ENCODE assay signal across 12 cellular contexts in genomic region chr12:15662303-15662980, GRCh38.
A peak's percentile ranks its signal among the peaks of the same experiment; 100 is the strongest.
DNase-seq lines count a peak whose midpoint lies in the region; ATAC-seq, FAIRE-seq and TF ChIP-seq lines count a peak whose summit lies in the region.
"Had no signal": no experiment of that assay in that cellular context is flagged by ENCODE, and none has a peak within 500 bp of the region (broad histone marks: within the 10 kb centered on the region; RNA-seq: fewer than 3 reads in every experiment).

No MANE protein-coding gene starts in this region.

- no peaks in the 10 kb centered on the region for H3K4me1 ChIP-seq in effector memory CD4-positive, alpha-beta T cell (ENCODE audit: control insufficient read depth, insufficient read depth, low read length, poor library complexity, severe bottlenecking)
- H3K4me1 ChIP-seq: BLaER1 treated with 17β-estradiol and CSF1 and Interleukin-3, amounts not matched to agents 10 nM and 100 nM had no signal

- intact Hi-C loops in left colon (cut with DNase I, micrococcal nuclease) = no loop called here

- no peak for FAIRE-seq in bronchial epithelial cell (lab: Jason Lieb, UNC)

- CTCF ChIA-PET in AG04449 (lab: Yijun Ruan, JAX) = interaction anchor here (0.7 to 2.3 kb wide), 9 partner anchors 14 to 193 kb away, joined by 3 to 8 read pairs (median 3); no protein-coding TSS in a partner anchor

- DNase-seq in AG04449 (ENCODE audit: low read depth, low spot score) (peak; percentile 65), HT1080 (ENCODE audit: low read depth) (peak; percentile 95), bronchial epithelial cell (ENCODE audit: low read depth) (peak; percentile 99), left colon (no peak), substantia nigra (lab: John Stamatoyannopoulos, UW) (no peak), retina (no peak)
- no peak for DNase-seq in effector memory CD4-positive, alpha-beta T cell
- DNase-seq: activated CD8-positive, alpha-beta memory T cell treated with anti-CD3 and anti-CD28 coated beads, Interleukin-2, amount 10 ng/mL, durations not matched to agents 7 days and 5 days; NCI-H524; trophoblast cell had no signal

- H3K27ac ChIP-seq in substantia nigra (ENCODE audit: low read depth, low read length, poor library complexity, severe bottlenecking) = no peak overlapping the region
- H3K27ac ChIP-seq in effector memory CD4-positive, alpha-beta T cell (ENCODE audit: insufficient read depth, low read length, poor library complexity, severe bottlenecking) = no peak overlapping the region
- H3K27ac ChIP-seq: BLaER1 treated with 17β-estradiol and CSF1 and Interleukin-3, amounts not matched to agents 10 nM and 100 nM had no signal

- POLR2A ChIA-PET in AG04449 (lab: Yijun Ruan, JAX) = no interaction called here

- ATAC-seq in left colon (peak; percentile 75), GM19452 (IDR thresholded peaks at IDR 0.05; ENCODE audit: unreplicated experiment) (no peak)
- ATAC-seq: activated CD8-positive, alpha-beta memory T cell treated with anti-CD3 and anti-CD28 coated beads, Interleukin-2, amount 10 ng/mL, durations not matched to agents 7 days and 5 days had no signal

- TF ChIP-seq CTCF in AG04449 (IDR thresholded peaks at IDR 0.05; ENCODE audit: insufficient read depth, low read length, missing control alignments) (no peak), bronchial epithelial cell (IDR thresholded peaks at IDR 0.05; ENCODE audit: insufficient read depth, low read length, severe bottlenecking) (no peak)

- H3K9me3 ChIP-seq in effector memory CD4-positive, alpha-beta T cell (ENCODE audit: control insufficient read depth, low read length) = no peaks in the 10 kb centered on the region
- H3K9me3 ChIP-seq: BLaER1 treated with 17β-estradiol and CSF1 and Interleukin-3, amounts not matched to agents 10 nM and 100 nM had no signal

- H3K36me3 ChIP-seq in bronchial epithelial cell (ENCODE audit: control insufficient read depth, insufficient read depth, low read length) = no peaks in the 10 kb centered on the region
- no peaks in the 10 kb centered on the region for H3K36me3 ChIP-seq in effector memory CD4-positive, alpha-beta T cell (ENCODE audit: control insufficient read depth, insufficient read depth, low read length)

- no peaks in the 10 kb centered on the region for H3K27me3 ChIP-seq in bronchial epithelial cell (ENCODE audit: control insufficient read depth, insufficient read depth, low read length)
- no peaks in the 10 kb centered on the region for H3K27me3 ChIP-seq in effector memory CD4-positive, alpha-beta T cell (replicated peaks; ENCODE audit: control insufficient read depth, insufficient read depth, low read length, poor library complexity, severe bottlenecking)
- H3K27me3 ChIP-seq: BLaER1 treated with 17β-estradiol and CSF1 and Interleukin-3, amounts not matched to agents 10 nM and 100 nM had no signal

- H3K4me3 ChIP-seq in AG04449 (ENCODE audit: low read depth, low read length) (no peak overlapping the region), bronchial epithelial cell (ENCODE audit: low read depth, low read length) (no peak overlapping the region)
- no peak overlapping the region for H3K4me3 ChIP-seq in effector memory CD4-positive, alpha-beta T cell (ENCODE audit: insufficient read depth, low read depth, low read length, poor library complexity, severe bottlenecking)
- H3K4me3 ChIP-seq: BLaER1 treated with 17β-estradiol and CSF1 and Interleukin-3, amounts not matched to agents 10 nM and 100 nM had no signal

Comparison
In these comparisons a context has a peak if more than half of its experiments do, and no peak if none do; other contexts are left out.
1. DNase-seq: peak in AG04449 (single experiment), HT1080 (single experiment) and bronchial epithelial cell (single experiment); none in left colon (0 of 2), substantia nigra (0 of 49), effector memory CD4-positive, alpha-beta T cell (0 of 3) and retina (single experiment).